Comparison of ENCODE assay signal across 8 cellular contexts in the genomic region with DNA sequence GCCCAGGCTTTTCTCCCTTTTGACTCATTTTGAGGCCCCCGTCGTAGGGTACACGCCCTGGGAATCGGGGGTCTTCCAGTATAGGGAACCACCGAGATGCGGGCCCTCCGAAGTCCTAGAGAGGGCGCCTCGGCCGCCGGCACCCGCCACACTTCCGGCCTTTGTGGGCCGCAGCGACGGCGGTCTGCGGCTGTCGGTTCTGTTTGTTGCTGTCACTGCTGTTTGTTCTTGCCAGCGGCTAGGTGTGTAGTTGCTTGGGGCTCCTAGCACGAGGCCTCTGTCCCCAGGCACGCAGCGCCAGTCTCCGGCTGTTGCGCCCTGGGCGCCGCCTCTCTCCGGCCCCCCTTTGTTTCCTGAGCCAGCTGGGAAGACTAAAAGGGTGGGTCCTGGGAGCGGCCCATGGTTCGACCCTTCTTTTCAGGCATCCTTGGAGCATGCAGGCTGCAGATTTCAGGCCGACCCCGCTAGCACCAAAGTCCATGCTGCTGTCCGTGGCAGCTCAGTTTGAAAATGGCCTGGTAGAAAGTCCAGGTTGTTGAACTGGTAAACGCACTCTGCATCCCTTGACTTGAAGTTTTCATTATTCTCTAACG. TPM values are rescaled to one million over a fixed set of nuclear protein-coding genes. Genes with fewer than 3 reads are reported as not detected.
DNase-seq lines count a peak whose midpoint lies in the region; ATAC-seq, FAIRE-seq and TF ChIP-seq lines count a peak whose summit lies in the region.

No MANE protein-coding gene starts in this region.

- H3K27me3 ChIP-seq in pancreas (no peaks in the 10 kb centered on the region), tibial artery (peaks cover 0 to under 1% of the 10 kb centered on the region in 2 donors)

- H3K27ac Mint-ChIP-seq in activated T-cell treated with anti-CD3 and anti-CD28 coated beads, Interleukin-2, amount 50 U/mL, for 72 hours, result peak overlapping the region; percentile 97
- H3K27ac Mint-ChIP-seq in nephron progenitor cell, result no peak overlapping the region

- peaks cover 0 to 2% of the 10 kb centered on the region in 2 donors for H3K9me3 Mint-ChIP-seq in activated T-cell treated with anti-CD3 and anti-CD28 coated beads, Interleukin-2, amount 50 U/mL, for 72 hours
- H3K9me3 Mint-ChIP-seq in nephron progenitor cell, result no peaks in the 10 kb centered on the region

- TF ChIP-seq CTCF in GM12864 (IDR thresholded peaks at IDR 0.05; ENCODE audit: low read depth, low read length, missing control alignments), result no peak
- no peak for TF ChIP-seq CTCF in pancreas (IDR thresholded peaks at IDR 0.05)
- peak in 1 of 2 experiments; percentile 10 for TF ChIP-seq CTCF in tibial artery (IDR thresholded peaks at IDR 0.05)
- TF ChIP-seq CTCF in nephron progenitor cell (IDR thresholded peaks at IDR 0.05), result no peak

- H3K27me3 Mint-ChIP-seq in activated T-cell treated with anti-CD3 and anti-CD28 coated beads, Interleukin-2, amount 50 U/mL, for 72 hours (ENCODE audit: low read depth), result no peaks in the 10 kb centered on the region
- H3K27me3 Mint-ChIP-seq in nephron progenitor cell (ENCODE audit: low read depth, poor library complexity), result peaks cover 21% of the 10 kb centered on the region

- peak; percentile 97 to 98 for ATAC-seq in activated T-cell treated with anti-CD3 and anti-CD28 coated beads, Interleukin-2, amount 50 U/mL, for 72 hours (replicated peaks in 1 of 2)
- ATAC-seq in pancreas (peak; percentile 12 to 72 (median 62)), GM19452 (IDR thresholded peaks at IDR 0.05; ENCODE audit: unreplicated experiment) (no peak)

- DNase-seq in GM12864 (ENCODE audit: low read depth) (peak; percentile 27), NCI-H146 treated with DMSO at 0.1 percent for 48 hours (lab: John Stamatoyannopoulos, UW; ENCODE audit: unreplicated experiment) (peak; percentile 76), fibroblast of peridontal ligament (ENCODE audit: extremely low read depth) (peak; percentile 19), pancreas (peak in 4 of 6 donors; percentile 46 to 71 (median 58)), tibial artery (peak; percentile 23 to 68), nephron progenitor cell (no peak)
- peak; percentile 83 to 85 for DNase-seq in activated T-cell treated with anti-CD3 and anti-CD28 coated beads, Interleukin-2, amount 50 U/mL, for 72 hours

- H3K4me1 Mint-ChIP-seq in activated T-cell treated with anti-CD3 and anti-CD28 coated beads, Interleukin-2, amount 50 U/mL, for 72 hours (ENCODE audit: low read depth), result peaks cover 16% of the 10 kb centered on the region
- peaks cover 18% of the 10 kb centered on the region for H3K4me1 Mint-ChIP-seq in nephron progenitor cell

- H3K4me3 Mint-ChIP-seq in activated T-cell treated with anti-CD3 and anti-CD28 coated beads, Interleukin-2, amount 50 U/mL, for 72 hours, result peak overlapping the region; percentile 87 to 91
- H3K4me3 Mint-ChIP-seq in nephron progenitor cell, result no peak overlapping the region

- WGBS in pancreas, 2 donors, result 31 to 40% methylated on average over 35 of the region's 35 CpGs

- intact Hi-C loops in pancreas (cut with DNase I) (loop anchor here in 1 of 3 donors (5.0 kb wide), 1 partner anchor 45 kb away; no protein-coding TSS in a partner anchor), tibial artery (cut with DNase I; ENCODE audit: low total_unique reads) (loop anchor here (10.0 kb wide), 1 partner anchor 83 kb away; the partner anchor contains the start of gene TRIM4)

- H3K36me3 ChIP-seq in pancreas (no peaks in the 10 kb centered on the region), tibial artery (no peaks in the 10 kb centered on the region)

- H3K36me3 Mint-ChIP-seq in activated T-cell treated with anti-CD3 and anti-CD28 coated beads, Interleukin-2, amount 50 U/mL, for 72 hours (ENCODE audit: insufficient read depth in 2 of 2), result peaks cover 3 to 6% of the 10 kb centered on the region in 2 donors
- no peaks in the 10 kb centered on the region for H3K36me3 Mint-ChIP-seq in nephron progenitor cell (ENCODE audit: low read depth)

- H3K27ac ChIP-seq in pancreas (peak overlapping the region; percentile 39 to 83 (median 78)), tibial artery (peak overlapping the region; percentile 48 to 68)

- no peak for FAIRE-seq in pancreas (lab: Jason Lieb, UNC)

- H3K4me3 ChIP-seq in GM12864 (ENCODE audit: low read depth, low read length) (peak overlapping the region; percentile 45), pancreas (peak overlapping the region in 3 of 4 donors; percentile 7 to 43 (median 22)), tibial artery (peak overlapping the region; percentile 54 to 60)

- H3K9me3 ChIP-seq in pancreas (no peaks in the 10 kb centered on the region), tibial artery (no peaks in the 10 kb centered on the region)

- peaks cover 7 to 22% (median 9%) of the 10 kb centered on the region in 3 donors for H3K4me1 ChIP-seq in pancreas
- peaks cover 0 to 11% (median 5%) of the 10 kb centered on the region in 4 donors for H3K4me1 ChIP-seq in tibial artery

RNA-seq across cellular contexts. Expression of gene ZKSCAN1, which starts 17.8 kb away (rescaled TPM):
- total RNA-seq in activated T-cell treated with anti-CD3 and anti-CD28 coated beads, Interleukin-2, amount 50 U/mL, for 72 hours, result 10 to 100 TPM; 70.3 to 78.2 TPM
- total RNA-seq in pancreas, result 10 to 100 TPM; 52.6 to 86.0 (median 68.2) TPM
- polyA plus RNA-seq in pancreas, result 10 to 100 TPM; 24.2 to 28.9 TPM

RNA-seq across cellular contexts. Expression of gene AZGP1, which starts 21.8 kb away (rescaled TPM):
- total RNA-seq in activated T-cell treated with anti-CD3 and anti-CD28 coated beads, Interleukin-2, amount 50 U/mL, for 72 hours, result not detected
- 100 to 1,000 TPM; 174 to 262 (median 214) TPM for total RNA-seq in pancreas
- 100 to 1,000 TPM; 362 to 686 TPM for polyA plus RNA-seq in pancreas

RNA-seq across cellular contexts. Expression of gene ZSCAN21, which starts 51.9 kb away (rescaled TPM):
- total RNA-seq in activated T-cell treated with anti-CD3 and anti-CD28 coated beads, Interleukin-2, amount 50 U/mL, for 72 hours, result 10 to 100 TPM in 1 of 2 donors, 1 to 10 TPM in 1; 8.4 to 12.4 TPM
- total RNA-seq in pancreas, result 1 to 10 TPM; 3.8 to 9.6 (median 6.2) TPM
- polyA plus RNA-seq in pancreas, result 10 to 100 TPM in 1 of 2 donors, 1 to 10 TPM in 1; 8.3 to 11.8 TPM

Comparison
In these comparisons a context has a peak if more than half of its experiments do, and no peak if none do; other contexts are left out.
1. RNA of gene AZGP1, which starts 21.8 kb away (total RNA-seq): 174 to 262 TPM in pancreas; not detected in activated T-cell treated with anti-CD3 and anti-CD28 coated beads, Interleukin-2, amount 50 U/mL, for 72 hours; every median in the first group is over 100 times any median in the second.
2. Peak in every context shown above with its lines, with median percentiles within 50 percentile points of each other: H3K4me3 ChIP-seq.